14 cellular contexts compared by ENCODE assay signal in genomic region chr5:142725231-142726187, GRCh38. TPM values are rescaled to one million over a fixed set of nuclear protein-coding genes. Genes with fewer than 3 reads are reported as not detected.
DNase-seq lines count a peak whose midpoint lies in the region; ATAC-seq and TF ChIP-seq lines count a peak whose summit lies in the region.
"Had no signal": no experiment of that assay in that cellular context is flagged by ENCODE, and none has a peak within 500 bp of the region (broad histone marks: within the 10 kb centered on the region; RNA-seq: fewer than 3 reads in every experiment).

No MANE protein-coding gene starts in this region.

- DNase-seq in activated CD8-positive, alpha-beta T cell treated with anti-CD3 and anti-CD28 coated beads for 36 hours = no peak
- DNase-seq in activated CD8-positive, alpha-beta T cell treated with anti-CD3 and anti-CD28 coated beads, Interleukin-2, amount 10 ng/mL, durations not matched to agents 7 days and 5 days = no peak
- peak; percentile 14 for DNase-seq in OCI-M1 (lab: John Stamatoyannopoulos, UW)
- DNase-seq in smooth muscle cell (lab: John Stamatoyannopoulos, UW; ENCODE audit: unreplicated experiment) = no peak
- DNase-seq in DMS79 treated with DMSO at 0.1 percent for 48 hours (lab: John Stamatoyannopoulos, UW) = no peak
- DNase-seq in NCI-H1694 treated with DMSO at 0.1 percent for 48 hours (lab: John Stamatoyannopoulos, UW) = no peak
- DNase-seq in UCSD-AML1 (lab: John Stamatoyannopoulos, UW; ENCODE audit: unreplicated experiment) = no peak
- DNase-seq: activated CD4-positive, alpha-beta T cell treated with anti-CD3 and anti-CD28 coated beads for 4 hours; anterior cingulate cortex; NCI-H446 treated with DMSO at 0.1 percent for 48 hours; stimulated activated CD4-positive, alpha-beta T cell treated with anti-CD3 and anti-CD28 coated beads, Interleukin-4, amount 100 ng/mL, for 4 hours had no signal

- no peaks in the 10 kb centered on the region for H3K79me2 ChIP-seq in smooth muscle cell (ENCODE audit: low read depth)

- H3K4me1 ChIP-seq in smooth muscle cell (ENCODE audit: low read depth) = peaks cover 3% of the 10 kb centered on the region

- H3K27ac ChIP-seq in smooth muscle cell (ENCODE audit: low read depth) = peak overlapping the region; percentile 76

- no peaks in the 10 kb centered on the region for H3K27me3 ChIP-seq in smooth muscle cell (ENCODE audit: low read depth)

- peak overlapping the region; percentile 40 for H3K4me2 ChIP-seq in smooth muscle cell

- no peak overlapping the region for H3K4me3 ChIP-seq in smooth muscle cell

- H3K4me3 Mint-ChIP-seq in activated CD8-positive, alpha-beta T cell treated with anti-CD3 and anti-CD28 coated beads for 36 hours = no peak overlapping the region
- no peak overlapping the region for H3K4me3 Mint-ChIP-seq in activated CD8-positive, alpha-beta T cell treated with anti-CD3 and anti-CD28 coated beads, Interleukin-2, amount 10 ng/mL, durations not matched to agents 7 days and 5 days
- no peak overlapping the region for H3K4me3 Mint-ChIP-seq in dendritic cell treated with granulocyte-macrophage colony-stimulating factor and Interleukin-4, amounts not matched to agents 40 ng/mL and 50 ng/mL, for 4 days
- H3K4me3 Mint-ChIP-seq: activated T-helper 1 cell treated with anti-CD3 and anti-CD28 coated beads, Interleukin-12 subunit alpha, Interleukin-12 subunit beta, Interleukin-2, Interleukin-4 antibody, amounts not matched to agents 30 ng/mL and 10 ng/mL and 1 ng/mL, durations not matched to agents 14 hours and 24 hours and 36 hours; T-helper 1 cell treated with Interleukin-12 subunit alpha and Interleukin-12 subunit beta and Interleukin-4 antibody, amounts not matched to agents 30 μg/mL and 1 μg/mL, for 36 hours had no signal

- H3K27me3 Mint-ChIP-seq in activated CD8-positive, alpha-beta T cell treated with anti-CD3 and anti-CD28 coated beads for 36 hours = no peaks in the 10 kb centered on the region
- H3K27me3 Mint-ChIP-seq in activated CD8-positive, alpha-beta T cell treated with anti-CD3 and anti-CD28 coated beads, Interleukin-2, amount 10 ng/mL, durations not matched to agents 7 days and 5 days (ENCODE audit: low read depth) = peaks cover 2% of the 10 kb centered on the region
- H3K27me3 Mint-ChIP-seq in dendritic cell treated with granulocyte-macrophage colony-stimulating factor and Interleukin-4, amounts not matched to agents 40 ng/mL and 50 ng/mL, for 4 days = no peaks in the 10 kb centered on the region

- no peaks in the 10 kb centered on the region for H3K9me3 ChIP-seq in smooth muscle cell (replicated peaks; ENCODE audit: low read depth)

- H3K36me3 ChIP-seq in smooth muscle cell (ENCODE audit: low read depth) = no peaks in the 10 kb centered on the region

- H2AFZ ChIP-seq in smooth muscle cell (ENCODE audit: low read depth) = no peak overlapping the region

- CTCF ChIA-PET in activated CD8-positive, alpha-beta T cell treated with anti-CD3 and anti-CD28 coated beads for 36 hours (lab: Charles Lee) = interaction anchor here (1.2 to 33.2 kb wide), 4 partner anchors 12 to 157 kb away, joined by 3 to 1012 read pairs (median 352); no protein-coding TSS in a partner anchor
- CTCF ChIA-PET in activated CD8-positive, alpha-beta T cell treated with anti-CD3 and anti-CD28 coated beads, Interleukin-2, amount 10 ng/mL, durations not matched to agents 7 days and 5 days (lab: Charles Lee) = interaction anchor here (1.0 to 14.1 kb wide), 5 partner anchors 12 to 163 kb away, joined by 4 to 468 read pairs (median 22); no protein-coding TSS in a partner anchor

- H3K9me3 Mint-ChIP-seq in activated CD8-positive, alpha-beta T cell treated with anti-CD3 and anti-CD28 coated beads for 36 hours = no peaks in the 10 kb centered on the region
- no peaks in the 10 kb centered on the region for H3K9me3 Mint-ChIP-seq in activated CD8-positive, alpha-beta T cell treated with anti-CD3 and anti-CD28 coated beads, Interleukin-2, amount 10 ng/mL, durations not matched to agents 7 days and 5 days (ENCODE audit: insufficient read depth)
- no peaks in the 10 kb centered on the region for H3K9me3 Mint-ChIP-seq in dendritic cell treated with granulocyte-macrophage colony-stimulating factor and Interleukin-4, amounts not matched to agents 40 ng/mL and 50 ng/mL, for 4 days
- H3K9me3 Mint-ChIP-seq: activated T-helper 1 cell treated with anti-CD3 and anti-CD28 coated beads, Interleukin-12 subunit alpha, Interleukin-12 subunit beta, Interleukin-2, Interleukin-4 antibody, amounts not matched to agents 30 ng/mL and 10 ng/mL and 1 ng/mL, durations not matched to agents 14 hours and 24 hours and 36 hours; T-helper 1 cell treated with Interleukin-12 subunit alpha and Interleukin-12 subunit beta and Interleukin-4 antibody, amounts not matched to agents 30 μg/mL and 1 μg/mL, for 36 hours had no signal

- ATAC-seq in activated CD8-positive, alpha-beta T cell treated with anti-CD3 and anti-CD28 coated beads for 36 hours = no peak
- ATAC-seq in activated CD8-positive, alpha-beta T cell treated with anti-CD3 and anti-CD28 coated beads, Interleukin-2, amount 10 ng/mL, durations not matched to agents 7 days and 5 days = no peak

- intact Hi-C loops in activated CD8-positive, alpha-beta T cell treated with anti-CD3 and anti-CD28 coated beads for 36 hours (cut with micrococcal nuclease) = no loop called here
- intact Hi-C loops in dendritic cell treated with granulocyte-macrophage colony-stimulating factor and Interleukin-4, amounts not matched to agents 40 ng/mL and 50 ng/mL, for 4 days (cut with micrococcal nuclease) = no loop called here

- POLR2A ChIA-PET in activated CD8-positive, alpha-beta T cell treated with anti-CD3 and anti-CD28 coated beads for 36 hours (lab: Charles Lee) = no interaction called here
- POLR2A ChIA-PET in activated CD8-positive, alpha-beta T cell treated with anti-CD3 and anti-CD28 coated beads, Interleukin-2, amount 10 ng/mL, durations not matched to agents 7 days and 5 days (lab: Charles Lee) = no interaction called here

- H3K4me1 Mint-ChIP-seq in activated CD8-positive, alpha-beta T cell treated with anti-CD3 and anti-CD28 coated beads for 36 hours (ENCODE audit: low read depth) = peaks cover 9% of the 10 kb centered on the region
- no peaks in the 10 kb centered on the region for H3K4me1 Mint-ChIP-seq in activated CD8-positive, alpha-beta T cell treated with anti-CD3 and anti-CD28 coated beads, Interleukin-2, amount 10 ng/mL, durations not matched to agents 7 days and 5 days (ENCODE audit: low read depth)
- H3K4me1 Mint-ChIP-seq in dendritic cell treated with granulocyte-macrophage colony-stimulating factor and Interleukin-4, amounts not matched to agents 40 ng/mL and 50 ng/mL, for 4 days (ENCODE audit: low read depth) = peaks cover 48% of the 10 kb centered on the region

- H4K20me1 ChIP-seq in smooth muscle cell (ENCODE audit: low read depth) = no peaks in the 10 kb centered on the region

- TF ChIP-seq CTCF in activated CD8-positive, alpha-beta T cell treated with anti-CD3 and anti-CD28 coated beads for 36 hours (IDR thresholded peaks at IDR 0.05) = no peak
- no peak for TF ChIP-seq CTCF in smooth muscle cell (IDR thresholded peaks at IDR 0.05; ENCODE audit: borderline replicate concordance, insufficient read depth, poor library complexity, severe bottlenecking)

- H3K36me3 Mint-ChIP-seq in activated CD8-positive, alpha-beta T cell treated with anti-CD3 and anti-CD28 coated beads for 36 hours (ENCODE audit: low read depth) = no peaks in the 10 kb centered on the region
- H3K36me3 Mint-ChIP-seq in activated CD8-positive, alpha-beta T cell treated with anti-CD3 and anti-CD28 coated beads, Interleukin-2, amount 10 ng/mL, durations not matched to agents 7 days and 5 days (ENCODE audit: low read depth) = no peaks in the 10 kb centered on the region
- no peaks in the 10 kb centered on the region for H3K36me3 Mint-ChIP-seq in dendritic cell treated with granulocyte-macrophage colony-stimulating factor and Interleukin-4, amounts not matched to agents 40 ng/mL and 50 ng/mL, for 4 days (ENCODE audit: low read depth)

- no peaks in the 10 kb centered on the region for H3F3A ChIP-seq in smooth muscle cell (ENCODE audit: low read depth)

- 93% methylated on average over 4 of the region's 4 CpGs for WGBS in smooth muscle cell (ENCODE audit: low lambda C conversion rate)

- peak overlapping the region; percentile 16 for H3K9ac ChIP-seq in smooth muscle cell (ENCODE audit: low read depth)

- peak overlapping the region; percentile 35 for H3K27ac Mint-ChIP-seq in activated CD8-positive, alpha-beta T cell treated with anti-CD3 and anti-CD28 coated beads for 36 hours
- no peak overlapping the region for H3K27ac Mint-ChIP-seq in activated CD8-positive, alpha-beta T cell treated with anti-CD3 and anti-CD28 coated beads, Interleukin-2, amount 10 ng/mL, durations not matched to agents 7 days and 5 days
- H3K27ac Mint-ChIP-seq in dendritic cell treated with granulocyte-macrophage colony-stimulating factor and Interleukin-4, amounts not matched to agents 40 ng/mL and 50 ng/mL, for 4 days = peak overlapping the region; percentile 86
- H3K27ac Mint-ChIP-seq: activated T-helper 1 cell treated with anti-CD3 and anti-CD28 coated beads, Interleukin-12 subunit alpha, Interleukin-12 subunit beta, Interleukin-2, Interleukin-4 antibody, amounts not matched to agents 30 ng/mL and 10 ng/mL and 1 ng/mL, durations not matched to agents 14 hours and 24 hours and 36 hours; T-helper 1 cell treated with Interleukin-12 subunit alpha and Interleukin-12 subunit beta and Interleukin-4 antibody, amounts not matched to agents 30 μg/mL and 1 μg/mL, for 36 hours had no signal

RNA-seq across cellular contexts. Expression of gene FGF1, which starts 39.6 kb away (rescaled TPM):
- total RNA-seq in activated CD8-positive, alpha-beta T cell treated with anti-CD3 and anti-CD28 coated beads for 36 hours = not detected
- total RNA-seq in activated CD8-positive, alpha-beta T cell treated with anti-CD3 and anti-CD28 coated beads, Interleukin-2, amount 10 ng/mL, durations not matched to agents 7 days and 5 days = not detected
- 36.5 and 111 TPM in 2 replicates for total RNA-seq in smooth muscle cell
- 50.2 and 91.7 TPM in 2 replicates for polyA plus RNA-seq in smooth muscle cell

RNA-seq across cellular contexts. Expression of gene ARHGAP26, which starts 44.7 kb away (rescaled TPM):
- 10 to 100 TPM; 12.7 to 18.0 TPM for total RNA-seq in activated CD8-positive, alpha-beta T cell treated with anti-CD3 and anti-CD28 coated beads for 36 hours
- total RNA-seq in activated CD8-positive, alpha-beta T cell treated with anti-CD3 and anti-CD28 coated beads, Interleukin-2, amount 10 ng/mL, durations not matched to agents 7 days and 5 days = 10 to 100 TPM; 25.4 to 30.3 TPM
- 5.1 and 6.4 TPM in 2 replicates for total RNA-seq in smooth muscle cell
- 2.1 and 2.2 TPM in 2 replicates for polyA plus RNA-seq in smooth muscle cell

Comparison
In these comparisons a context has a peak if more than half of its experiments do, and no peak if none do; other contexts are left out.
1. RNA of gene FGF1, which starts 39.6 kb away (total RNA-seq): 36.5 to 111 TPM in smooth muscle cell; not detected in activated CD8-positive, alpha-beta T cell treated with anti-CD3 and anti-CD28 coated beads for 36 hours and not detected in activated CD8-positive, alpha-beta T cell treated with anti-CD3 and anti-CD28 coated beads, Interleukin-2, amount 10 ng/mL, durations not matched to agents 7 days and 5 days; every median in the first group is over 10 times any median in the second.